ENCODE assay signal across 8 cellular contexts in the genomic region with DNA sequence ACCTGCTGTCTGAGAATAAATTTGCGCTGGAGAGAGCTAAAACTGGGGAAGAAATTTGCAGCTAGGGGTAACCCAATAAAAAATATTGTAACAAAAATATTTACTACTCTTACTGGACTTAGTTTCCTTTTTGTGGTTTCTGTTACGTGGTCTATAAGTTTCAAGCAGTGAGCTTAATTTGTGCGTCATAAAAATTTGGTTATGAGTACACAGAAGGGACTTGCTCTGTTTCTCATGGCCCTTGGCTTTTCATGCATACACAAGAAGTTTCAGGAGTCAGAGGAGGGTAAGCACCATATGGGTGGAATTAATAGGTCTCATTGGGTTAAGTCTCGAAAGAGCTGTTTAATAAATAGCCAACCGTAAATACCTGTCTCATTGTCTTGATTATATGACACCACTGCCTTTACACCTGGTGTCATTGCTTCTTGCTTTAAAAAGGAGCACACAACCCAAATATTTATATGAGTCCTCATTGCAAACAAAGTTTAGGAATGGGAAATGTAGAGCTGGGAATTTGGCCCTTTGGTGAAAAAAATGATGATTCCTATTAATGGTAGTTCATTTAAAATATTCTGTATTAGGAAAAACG.
A peak's percentile ranks its signal among the peaks of the same experiment; 100 is the strongest.
DNase-seq lines count a peak whose midpoint lies in the region; ATAC-seq lines count a peak whose summit lies in the region.

No MANE protein-coding gene starts in this region.

- no peaks in the 10 kb centered on the region for H3K9me3 Mint-ChIP-seq in memory B cell

- ATAC-seq in GM19438 (IDR thresholded peaks at IDR 0.05; ENCODE audit: low read depth, unreplicated experiment) (peak; percentile 69), HG03439 (IDR thresholded peaks at IDR 0.05; ENCODE audit: unreplicated experiment) (peak; percentile 70), memory B cell (ENCODE audit: low read depth) (peak; percentile 62)

- H3K4me3 Mint-ChIP-seq in memory B cell, result peak overlapping the region; percentile 90

- peak overlapping the region; percentile 97 for H3K4me3 ChIP-seq in adipocyte (ENCODE audit: low read length)

- H3K4me1 ChIP-seq in adipocyte (ENCODE audit: control insufficient read depth, insufficient read depth, low read length), result peaks cover 54% of the 10 kb centered on the region

- H3K4me1 Mint-ChIP-seq in memory B cell, result peaks cover 45% of the 10 kb centered on the region

- no peaks in the 10 kb centered on the region for H3K9me3 ChIP-seq in adipocyte (ENCODE audit: control insufficient read depth, low read length)

- H3K36me3 Mint-ChIP-seq in memory B cell, result no peaks in the 10 kb centered on the region

- H3K9ac ChIP-seq in adipocyte (ENCODE audit: low read length), result no peak overlapping the region

- H3K27me3 ChIP-seq in adipocyte (replicated peaks; ENCODE audit: control insufficient read depth, insufficient read depth, low read length), result no peaks in the 10 kb centered on the region

- no peaks in the 10 kb centered on the region for H3K27me3 Mint-ChIP-seq in memory B cell

- DNase-seq in DMS 273 (lab: John Stamatoyannopoulos, UW; ENCODE audit: unreplicated experiment) (peak; percentile 69), adipocyte (ENCODE audit: low read depth) (no peak), memory B cell (ENCODE audit: low spot score in 2 of 2) (no peak), SW 1271 (lab: John Stamatoyannopoulos, UW) (no peak), putamen (ENCODE audit: low spot score) (no peak)
- DNase-seq in stimulated activated CD4-positive, alpha-beta T cell treated with anti-CD3 and anti-CD28 coated beads, Interleukin-4, amount 100 ng/mL, for 24 hours, result no peak

- no peaks in the 10 kb centered on the region for H3K36me3 ChIP-seq in adipocyte (ENCODE audit: control insufficient read depth, insufficient read depth, low read length, severe bottlenecking)

- H3K27ac Mint-ChIP-seq in memory B cell, result peak overlapping the region; percentile 98
